ENCODE assay signal across 5 cellular contexts in genomic region chr13:72666391-72666790, GRCh38.
"Had no signal": no experiment of that assay in that cellular context is flagged by ENCODE, and none has a peak within 500 bp of the region (broad histone marks: within the 10 kb centered on the region; RNA-seq: fewer than 3 reads in every experiment).

No MANE protein-coding gene starts in this region.

- H3K4me1 Mint-ChIP-seq: IgD-negative memory B cell had no signal

- H3K27ac Mint-ChIP-seq: GM23338, H9, IgD-negative memory B cell had no signal

- ATAC-seq: GM23338, HepG2 had no signal

- H3K4me3 Mint-ChIP-seq: GM23338, H9, IgD-negative memory B cell had no signal

- H3K9me3 Mint-ChIP-seq: GM23338, H9 had no signal

- DNase-seq: H9, HCEC 1CT had no signal
